Comparison of ENCODE assay signal across 9 cellular contexts in the genomic region with DNA sequence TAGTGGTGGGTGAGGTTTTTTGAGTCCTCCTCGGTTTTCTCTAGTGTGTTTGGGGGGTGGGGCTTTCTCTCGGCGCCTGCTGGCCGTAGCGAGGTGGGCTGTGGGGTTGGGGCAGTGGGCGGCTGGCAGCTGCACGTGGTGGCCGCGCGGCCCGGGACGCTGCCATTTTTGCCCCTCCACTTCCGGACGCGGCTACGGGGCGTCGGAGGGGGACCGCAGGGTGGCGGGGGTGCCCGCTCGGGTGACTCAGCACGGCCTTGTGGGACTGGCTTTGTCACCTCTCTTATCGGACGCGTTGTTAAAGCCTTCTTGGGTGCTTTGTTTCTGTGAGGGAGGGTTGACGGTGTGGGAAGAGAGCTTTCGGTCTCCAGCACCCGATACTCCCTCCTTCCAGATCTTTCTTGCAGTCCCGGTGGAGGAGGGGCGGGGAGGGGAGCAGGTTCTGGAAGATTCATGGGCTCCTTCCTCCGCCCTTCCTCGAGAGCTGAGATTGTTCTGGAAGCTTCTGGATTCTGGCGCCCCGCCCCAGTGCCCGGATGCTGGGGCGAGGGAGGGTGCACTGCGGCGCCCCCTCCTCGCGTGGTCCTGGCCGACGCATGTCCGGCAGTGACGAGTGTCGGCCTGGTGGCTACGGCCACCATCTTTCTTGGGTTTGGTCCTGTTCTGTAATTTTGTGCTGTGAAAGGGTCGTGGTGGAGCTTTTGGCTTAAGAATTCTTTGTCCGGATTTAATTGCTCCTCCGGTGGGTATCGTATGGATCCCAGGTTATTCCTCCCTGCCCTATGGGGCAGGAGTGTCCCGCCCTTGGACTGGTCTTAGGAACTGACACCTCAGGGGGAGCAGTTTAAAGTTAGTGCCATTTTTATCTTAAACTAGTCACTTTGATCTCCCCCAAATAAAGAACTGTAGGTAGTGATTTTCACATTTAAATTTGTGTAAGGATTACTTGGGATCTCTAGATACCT. TPM values are rescaled to one million over a fixed set of nuclear protein-coding genes. Genes with fewer than 3 reads are reported as not detected.
DNase-seq lines count a peak whose midpoint lies in the region; ATAC-seq, FAIRE-seq and TF ChIP-seq lines count a peak whose summit lies in the region.
"Had no signal": no experiment of that assay in that cellular context is flagged by ENCODE, and none has a peak within 500 bp of the region (broad histone marks: within the 10 kb centered on the region; RNA-seq: fewer than 3 reads in every experiment).

No MANE protein-coding gene starts in this region.

- ATAC-seq in GM21717 (IDR thresholded peaks at IDR 0.05; ENCODE audit: unreplicated experiment), result peak; percentile 25
- peak; percentile 74 for ATAC-seq in central memory CD8-positive, alpha-beta T cell (replicated peaks; ENCODE audit: extremely low read depth, poor library complexity, severe bottlenecking)

- no peaks in the 10 kb centered on the region for H3K27me3 ChIP-seq in MG63
- H3K27me3 ChIP-seq in layer of hippocampus (ENCODE audit: control insufficient read depth, insufficient read depth, low read length), result no peaks in the 10 kb centered on the region

- peak; percentile 65 for DNase-seq in Caki2 (ENCODE audit: low read depth)
- DNase-seq in MG63, result peak; percentile 96
- DNase-seq in activated CD4-positive, CD25-positive, alpha-beta regulatory T cell treated with anti-CD3 and anti-CD28 coated beads, Interleukin-2, amount 50 U/mL, for 72 hours, result peak; percentile 91
- DNase-seq in central memory CD8-positive, alpha-beta T cell (ENCODE audit: low spot score in 2 of 2), result peak; percentile 84 to 89
- DNase-seq in stimulated activated CD4-positive, alpha-beta T cell treated with anti-CD3 and anti-CD28 coated beads, Interleukin-1b, Interleukin-23, amount 100 ng/mL, for 1 hour (ENCODE audit: low read depth in 2 of 2), result peak; percentile 79 to 80
- no peak for DNase-seq in D721Med (ENCODE audit: insufficient read length, low spot score)

- H3K4me1 Mint-ChIP-seq in central memory CD8-positive, alpha-beta T cell, result peaks cover 53% of the 10 kb centered on the region

- in situ Hi-C loops in Caki2 (cut with HindIII; ENCODE audit: low pct_unique_long_range_greater_than_20kb, low sequenced_read_pairs), result no loop called here

- H3K9me3 ChIP-seq in MG63, result no peaks in the 10 kb centered on the region

- no peaks in the 10 kb centered on the region for H3K9me3 Mint-ChIP-seq in central memory CD8-positive, alpha-beta T cell

- peaks cover 57% of the 10 kb centered on the region for H3K36me3 ChIP-seq in MG63

- no peak for FAIRE-seq in D721Med (lab: Jason Lieb, UNC)
- FAIRE-seq: endometrium had no signal

- no peaks in the 10 kb centered on the region for H3K27me3 Mint-ChIP-seq in central memory CD8-positive, alpha-beta T cell

- H3K4me3 ChIP-seq in MG63, result peak overlapping the region; percentile 100

- H3K4me3 Mint-ChIP-seq in central memory CD8-positive, alpha-beta T cell, result peak overlapping the region; percentile 100

- peak overlapping the region; percentile 100 for H3K27ac ChIP-seq in layer of hippocampus (ENCODE audit: low read depth, low read length)

- peak overlapping the region; percentile 100 for H3K27ac Mint-ChIP-seq in central memory CD8-positive, alpha-beta T cell (ENCODE audit: low read depth)

- H3K36me3 Mint-ChIP-seq in central memory CD8-positive, alpha-beta T cell (ENCODE audit: insufficient read depth), result peaks cover 68% of the 10 kb centered on the region

- no peak for TF ChIP-seq CTCF in D721Med (IDR thresholded peaks at IDR 0.05; ENCODE audit: insufficient read depth, missing control alignments)

RNA-seq across cellular contexts. Expression of a gene that starts 0.7 kb away (rescaled TPM):
- 807 and 852 TPM in 2 replicates for total RNA-seq in Caki2 (2014; rRNA removed; shearing (Covaris generic); ENCODE audit: low replicate concordance)
- total RNA-seq in MG63 (2014; rRNA removed; shearing (Covaris generic); ENCODE audit: low replicate concordance), result 5,432 and 5,573 TPM in 2 replicates

RNA-seq across cellular contexts. Expression of a gene that starts 9.7 kb away (rescaled TPM):
- total RNA-seq in Caki2 (2014; rRNA removed; shearing (Covaris generic); ENCODE audit: low replicate concordance), result 203 and 221 TPM in 2 replicates
- total RNA-seq in MG63 (2014; rRNA removed; shearing (Covaris generic); ENCODE audit: low replicate concordance), result 386 and 631 TPM in 2 replicates

RNA-seq across cellular contexts. Expression of a gene that starts 17.7 kb away (rescaled TPM):
- 24.7 and 33.4 TPM in 2 replicates for total RNA-seq in Caki2 (2014; rRNA removed; shearing (Covaris generic); ENCODE audit: low replicate concordance)
- 24.4 and 35.2 TPM in 2 replicates for total RNA-seq in MG63 (2014; rRNA removed; shearing (Covaris generic); ENCODE audit: low replicate concordance)

RNA-seq across cellular contexts. Expression of a gene that starts 22.6 kb away (rescaled TPM):
- not detected in 2 replicates for total RNA-seq in Caki2 (2014; rRNA removed; shearing (Covaris generic); ENCODE audit: low replicate concordance)
- total RNA-seq in MG63 (2014; rRNA removed; shearing (Covaris generic); ENCODE audit: low replicate concordance), result 0.20 TPM in 1 of 2 replicates, not detected in the other

RNA-seq across cellular contexts. Expression of a gene that starts 24.2 kb away (rescaled TPM):
- 47.6 and 55.5 TPM in 2 replicates for total RNA-seq in Caki2 (2014; rRNA removed; shearing (Covaris generic); ENCODE audit: low replicate concordance)
- 118 and 130 TPM in 2 replicates for total RNA-seq in MG63 (2014; rRNA removed; shearing (Covaris generic); ENCODE audit: low replicate concordance)
